ENCODE assay signal across 18 cellular contexts in genomic region chr6:33616913-33617312, GRCh38. TPM values are rescaled to one million over a fixed set of nuclear protein-coding genes. Genes with fewer than 3 reads are reported as not detected.
DNase-seq lines count a peak whose midpoint lies in the region; ATAC-seq and TF ChIP-seq lines count a peak whose summit lies in the region.
"Had no signal": no experiment of that assay in that cellular context is flagged by ENCODE, and none has a peak within 500 bp of the region (broad histone marks: within the 10 kb centered on the region; RNA-seq: fewer than 3 reads in every experiment).

No MANE protein-coding gene starts in this region.

- no peak overlapping the region for H3K4me3 Mint-ChIP-seq in activated naive CD8-positive, alpha-beta T cell
- no peak overlapping the region for H3K4me3 Mint-ChIP-seq in activated naive CD8-positive, alpha-beta T cell treated with anti-CD3 and anti-CD28 coated beads, Interleukin-2, amount 50 U/mL, for 24 hours
- H3K4me3 Mint-ChIP-seq in central memory CD8-positive, alpha-beta T cell = peak overlapping the region; percentile 53
- H3K4me3 Mint-ChIP-seq in activated T-helper 17 cell treated with anti-CD3 and anti-CD28 coated beads, Interleukin-2, amount 50 U/mL, for 72 hours = no peak overlapping the region
- H3K4me3 Mint-ChIP-seq: CD4-positive, alpha-beta memory T cell had no signal

- no peak for DNase-seq in activated naive CD8-positive, alpha-beta T cell treated with anti-CD3 and anti-CD28 coated beads, Interleukin-2, amount 50 U/mL, for 24 hours
- no peak for DNase-seq in central memory CD8-positive, alpha-beta T cell (ENCODE audit: low spot score in 2 of 2)
- DNase-seq in fibroblast of villous mesenchyme (ENCODE audit: low read depth) = peak; percentile 60
- DNase-seq in hypothalamus (lab: John Stamatoyannopoulos, UW) = no peak
- DNase-seq: CD4-positive, alpha-beta memory T cell; GDM1; GOT3; Kasumi-1; MM.1S; NCI-H1105 treated with DMSO at 0.1 percent for 48 hours; NCI-H187; NCI-H526 treated with DMSO at 0.1 percent for 48 hours; RPMI8226 had no signal

- no peak for TF ChIP-seq CTCF in fibroblast of villous mesenchyme (IDR thresholded peaks at IDR 0.05; ENCODE audit: insufficient read depth, low read depth, low read length)

- no peaks in the 10 kb centered on the region for H3K36me3 Mint-ChIP-seq in activated naive CD8-positive, alpha-beta T cell
- no peaks in the 10 kb centered on the region for H3K36me3 Mint-ChIP-seq in activated naive CD8-positive, alpha-beta T cell treated with anti-CD3 and anti-CD28 coated beads, Interleukin-2, amount 50 U/mL, for 24 hours (ENCODE audit: low read depth)
- H3K36me3 Mint-ChIP-seq in central memory CD8-positive, alpha-beta T cell (ENCODE audit: insufficient read depth) = peaks cover 5% of the 10 kb centered on the region
- peaks cover 3% of the 10 kb centered on the region for H3K36me3 Mint-ChIP-seq in activated T-helper 17 cell treated with anti-CD3 and anti-CD28 coated beads, Interleukin-2, amount 50 U/mL, for 72 hours (ENCODE audit: low read depth)

- no peaks in the 10 kb centered on the region for H3K9me3 Mint-ChIP-seq in activated naive CD8-positive, alpha-beta T cell (ENCODE audit: low read depth)
- no peaks in the 10 kb centered on the region for H3K9me3 Mint-ChIP-seq in activated naive CD8-positive, alpha-beta T cell treated with anti-CD3 and anti-CD28 coated beads, Interleukin-2, amount 50 U/mL, for 24 hours
- no peaks in the 10 kb centered on the region for H3K9me3 Mint-ChIP-seq in central memory CD8-positive, alpha-beta T cell
- no peaks in the 10 kb centered on the region for H3K9me3 Mint-ChIP-seq in activated T-helper 17 cell treated with anti-CD3 and anti-CD28 coated beads, Interleukin-2, amount 50 U/mL, for 72 hours
- H3K9me3 Mint-ChIP-seq: CD4-positive, alpha-beta memory T cell had no signal

- H3K27me3 Mint-ChIP-seq in activated naive CD8-positive, alpha-beta T cell = no peaks in the 10 kb centered on the region
- peaks cover 2% of the 10 kb centered on the region for H3K27me3 Mint-ChIP-seq in activated naive CD8-positive, alpha-beta T cell treated with anti-CD3 and anti-CD28 coated beads, Interleukin-2, amount 50 U/mL, for 24 hours
- no peaks in the 10 kb centered on the region for H3K27me3 Mint-ChIP-seq in central memory CD8-positive, alpha-beta T cell
- no peaks in the 10 kb centered on the region for H3K27me3 Mint-ChIP-seq in activated T-helper 17 cell treated with anti-CD3 and anti-CD28 coated beads, Interleukin-2, amount 50 U/mL, for 72 hours
- H3K27me3 Mint-ChIP-seq: CD4-positive, alpha-beta memory T cell had no signal

- ATAC-seq in activated naive CD8-positive, alpha-beta T cell treated with anti-CD3 and anti-CD28 coated beads, Interleukin-2, amount 50 U/mL, for 24 hours = no peak
- peak; percentile 45 for ATAC-seq in central memory CD8-positive, alpha-beta T cell (replicated peaks; ENCODE audit: extremely low read depth, poor library complexity, severe bottlenecking)
- ATAC-seq in GM18858 (IDR thresholded peaks at IDR 0.05; ENCODE audit: unreplicated experiment) (no peak), GM18868 (IDR thresholded peaks at IDR 0.05; ENCODE audit: unreplicated experiment) (no peak)
- no peak for ATAC-seq in activated T-helper 17 cell treated with anti-CD3 and anti-CD28 coated beads, Interleukin-2, amount 50 U/mL, for 72 hours (replicated peaks)
- ATAC-seq: GM12878 had no signal

- peaks cover 27% of the 10 kb centered on the region for H3K4me1 Mint-ChIP-seq in activated naive CD8-positive, alpha-beta T cell (ENCODE audit: low read depth)
- peaks cover 16% of the 10 kb centered on the region for H3K4me1 Mint-ChIP-seq in activated naive CD8-positive, alpha-beta T cell treated with anti-CD3 and anti-CD28 coated beads, Interleukin-2, amount 50 U/mL, for 24 hours
- peaks cover 43% of the 10 kb centered on the region for H3K4me1 Mint-ChIP-seq in central memory CD8-positive, alpha-beta T cell
- peaks cover 5% of the 10 kb centered on the region for H3K4me1 Mint-ChIP-seq in activated T-helper 17 cell treated with anti-CD3 and anti-CD28 coated beads, Interleukin-2, amount 50 U/mL, for 72 hours

- H3K4me3 ChIP-seq in fibroblast of villous mesenchyme (ENCODE audit: low read depth, low read length) = no peak overlapping the region
- H3K4me3 ChIP-seq: GM12878 had no signal

- peak overlapping the region; percentile 34 for H3K27ac Mint-ChIP-seq in activated naive CD8-positive, alpha-beta T cell
- no peak overlapping the region for H3K27ac Mint-ChIP-seq in activated naive CD8-positive, alpha-beta T cell treated with anti-CD3 and anti-CD28 coated beads, Interleukin-2, amount 50 U/mL, for 24 hours
- H3K27ac Mint-ChIP-seq in central memory CD8-positive, alpha-beta T cell (ENCODE audit: low read depth) = peak overlapping the region; percentile 82
- no peak overlapping the region for H3K27ac Mint-ChIP-seq in activated T-helper 17 cell treated with anti-CD3 and anti-CD28 coated beads, Interleukin-2, amount 50 U/mL, for 72 hours

RNA-seq across cellular contexts. Expression of gene ITPR3, which starts 4.2 kb away (rescaled TPM):
- total RNA-seq in fibroblast of villous mesenchyme = 15.1 and 20.6 TPM in 2 replicates
- 10 to 100 TPM; 57.0 to 59.7 TPM for total RNA-seq in activated T-helper 17 cell treated with anti-CD3 and anti-CD28 coated beads, Interleukin-2, amount 50 U/mL, for 72 hours

RNA-seq across cellular contexts. Expression of gene BAK1, which starts 36.8 kb away (rescaled TPM):
- 20.0 and 30.7 TPM in 2 replicates for total RNA-seq in fibroblast of villous mesenchyme
- 10 to 100 TPM; 48.8 to 61.9 TPM for total RNA-seq in activated T-helper 17 cell treated with anti-CD3 and anti-CD28 coated beads, Interleukin-2, amount 50 U/mL, for 72 hours

Comparison
In these comparisons a context has a peak if more than half of its experiments do, and no peak if none do; other contexts are left out.
1. H3K27ac Mint-ChIP-seq: peak in activated naive CD8-positive, alpha-beta T cell (single experiment) and central memory CD8-positive, alpha-beta T cell (single experiment); none in activated naive CD8-positive, alpha-beta T cell treated with anti-CD3 and anti-CD28 coated beads, Interleukin-2, amount 50 U/mL, for 24 hours (single experiment) and activated T-helper 17 cell treated with anti-CD3 and anti-CD28 coated beads, Interleukin-2, amount 50 U/mL, for 72 hours (single experiment).